In the genomic region with DNA sequence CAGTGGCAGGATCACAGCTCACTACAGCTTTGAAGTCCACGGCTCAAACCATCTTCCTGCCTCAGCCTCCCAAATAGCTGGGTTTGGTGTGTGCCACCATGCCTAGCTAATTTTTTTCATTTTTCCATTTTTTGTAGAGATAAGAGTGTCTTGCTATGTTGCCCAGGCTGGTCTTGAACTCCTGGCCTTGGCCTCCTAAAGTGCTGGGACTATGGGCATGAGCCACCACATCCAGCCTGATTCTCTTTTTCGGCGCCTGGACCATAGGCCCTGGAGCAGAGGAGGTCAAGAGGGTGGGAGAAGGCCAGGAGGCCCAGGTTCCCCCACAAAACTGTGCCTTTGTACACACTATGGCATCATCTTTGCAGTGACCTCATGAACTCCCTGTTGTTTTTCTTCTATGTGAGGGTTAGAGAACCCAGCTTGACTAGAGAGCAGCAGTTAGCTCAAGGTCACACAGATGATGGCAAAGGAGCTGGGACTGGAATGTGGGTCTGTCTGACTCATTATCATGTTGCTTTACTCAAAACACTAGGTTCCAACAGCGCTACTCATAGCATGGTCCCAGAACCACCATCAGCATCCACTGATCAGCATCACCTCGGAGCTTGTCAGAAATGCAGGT, we compare ENCODE assay signal across 19 cellular contexts. TPM values are rescaled to one million over a fixed set of nuclear protein-coding genes. Genes with fewer than 3 reads are reported as not detected.
A peak's percentile ranks its signal among the peaks of the same experiment; 100 is the strongest.
DNase-seq lines count a peak whose midpoint lies in the region; ATAC-seq and TF ChIP-seq lines count a peak whose summit lies in the region.
"Had no signal": no experiment of that assay in that cellular context is flagged by ENCODE, and none has a peak within 500 bp of the region (broad histone marks: within the 10 kb centered on the region; RNA-seq: fewer than 3 reads in every experiment).

No MANE protein-coding gene starts in this region.

- peaks cover 25% of the 10 kb centered on the region for H3K4me1 Mint-ChIP-seq in central memory CD8-positive, alpha-beta T cell
- peaks cover 13 to 30% (median 29%) of the 10 kb centered on the region in 4 donors for H3K4me1 Mint-ChIP-seq in naive thymus-derived CD8-positive, alpha-beta T cell

- no peaks in the 10 kb centered on the region for H3K9me3 ChIP-seq in osteoblast (ENCODE audit: low read depth, low read length)

- no peaks in the 10 kb centered on the region for H3K9me3 Mint-ChIP-seq in central memory CD8-positive, alpha-beta T cell
- H3K9me3 Mint-ChIP-seq in naive thymus-derived CD8-positive, alpha-beta T cell, result no peaks in the 10 kb centered on the region
- H3K9me3 Mint-ChIP-seq: activated naive CD8-positive, alpha-beta T cell treated with anti-CD3 and anti-CD28 coated beads for 36 hours; memory B cell had no signal

- POLR2A ChIA-PET in naive thymus-derived CD8-positive, alpha-beta T cell (lab: Charles Lee), result interaction anchor here (1.1 to 1.6 kb wide), 5 partner anchors 9 to 70 kb away, joined by 3 to 5 read pairs (median 3); a partner anchor contains a TSS

- H3K4me3 ChIP-seq in osteoblast (ENCODE audit: insufficient read depth, low read length) (no peak overlapping the region), coronary artery (no peak overlapping the region)

- TF ChIP-seq CTCF in osteoblast (IDR thresholded peaks at IDR 0.05; ENCODE audit: extremely low read depth, low read depth, low read length) (no peak), coronary artery (IDR thresholded peaks at IDR 0.05) (no peak)

- H3K4me3 Mint-ChIP-seq in central memory CD8-positive, alpha-beta T cell, result no peak overlapping the region
- no peak overlapping the region for H3K4me3 Mint-ChIP-seq in naive thymus-derived CD8-positive, alpha-beta T cell
- H3K4me3 Mint-ChIP-seq: activated naive CD8-positive, alpha-beta T cell treated with anti-CD3 and anti-CD28 coated beads for 36 hours; CD4-positive, alpha-beta memory T cell; memory B cell had no signal

- H3K27ac Mint-ChIP-seq in central memory CD8-positive, alpha-beta T cell (ENCODE audit: low read depth), result peak overlapping the region; percentile 66
- H3K27ac Mint-ChIP-seq in naive thymus-derived CD8-positive, alpha-beta T cell, result peak overlapping the region in 5 of 10 donors; percentile 31 to 91 (median 46)

- H2AFZ ChIP-seq in osteoblast (ENCODE audit: low read length), result no peak overlapping the region

- no peak for ATAC-seq in central memory CD8-positive, alpha-beta T cell (replicated peaks; ENCODE audit: extremely low read depth, poor library complexity, severe bottlenecking)
- ATAC-seq in HG03565 (IDR thresholded peaks at IDR 0.05; ENCODE audit: unreplicated experiment), result no peak
- ATAC-seq in naive thymus-derived CD8-positive, alpha-beta T cell, result no peak
- ATAC-seq: activated CD4-positive, CD25-positive, alpha-beta regulatory T cell treated with anti-CD3 and anti-CD28 coated beads, Interleukin-2, amount 50 U/mL, for 24 hours had no signal

- no peak overlapping the region for H3K4me2 ChIP-seq in osteoblast (ENCODE audit: insufficient read depth, low read length)

- H3K27me3 Mint-ChIP-seq in central memory CD8-positive, alpha-beta T cell, result no peaks in the 10 kb centered on the region
- no peaks in the 10 kb centered on the region for H3K27me3 Mint-ChIP-seq in naive thymus-derived CD8-positive, alpha-beta T cell
- H3K27me3 Mint-ChIP-seq: activated naive CD8-positive, alpha-beta T cell treated with anti-CD3 and anti-CD28 coated beads for 36 hours; CD4-positive, alpha-beta memory T cell; memory B cell had no signal

- H3K4me1 ChIP-seq in osteoblast (ENCODE audit: insufficient read depth, low read length), result no peaks in the 10 kb centered on the region

- H4K20me1 ChIP-seq in osteoblast (ENCODE audit: insufficient read depth, low read length), result no peaks in the 10 kb centered on the region

- no peak overlapping the region for H3K27ac ChIP-seq in osteoblast (ENCODE audit: low read depth, low read length)
- H3K27ac ChIP-seq in coronary artery, result no peak overlapping the region

- H3K27me3 ChIP-seq in osteoblast (ENCODE audit: insufficient read depth, low read length), result peaks cover 3% of the 10 kb centered on the region

- no peaks in the 10 kb centered on the region for H3K36me3 ChIP-seq in osteoblast (ENCODE audit: insufficient read depth, low read length)

- peaks cover 3% of the 10 kb centered on the region for H3K36me3 Mint-ChIP-seq in central memory CD8-positive, alpha-beta T cell (ENCODE audit: insufficient read depth)
- H3K36me3 Mint-ChIP-seq in naive thymus-derived CD8-positive, alpha-beta T cell, result no peaks in the 10 kb centered on the region
- H3K36me3 Mint-ChIP-seq: activated naive CD8-positive, alpha-beta T cell treated with anti-CD3 and anti-CD28 coated beads for 36 hours; CD4-positive, alpha-beta memory T cell; memory B cell had no signal

- H3K79me2 ChIP-seq in osteoblast (ENCODE audit: insufficient read depth, low read length), result no peaks in the 10 kb centered on the region

- peak; percentile 75 for DNase-seq in EH (ENCODE audit: low read depth)
- DNase-seq in LHCN-M2 (ENCODE audit: low read depth), result peak; percentile 36
- DNase-seq in central memory CD8-positive, alpha-beta T cell (ENCODE audit: low spot score in 2 of 2), result no peak
- DNase-seq in osteoblast (ENCODE audit: insufficient read length, low spot score, missing footprints), result peak; percentile 94
- DNase-seq in ecto neural progenitor cell (ENCODE audit: low spot score), result no peak
- DNase-seq in naive thymus-derived CD8-positive, alpha-beta T cell, result no peak
- no peak for DNase-seq in coronary artery (ENCODE audit: low spot score)
- DNase-seq: activated naive CD8-positive, alpha-beta T cell treated with anti-CD3 and anti-CD28 coated beads for 36 hours; CD4-positive, alpha-beta memory T cell; central memory CD4-positive, alpha-beta T cell; DND-41; GOT3; RPMI8226; T-helper 1 cell had no signal

RNA-seq across cellular contexts. Expression of a gene that starts 16.3 kb away (rescaled TPM):
- total RNA-seq in LHCN-M2 (2014; rRNA removed), result 0.06 TPM in 1 of 2 replicates, not detected in the other
- not detected for polyA plus RNA-seq in LHCN-M2 (2012)
- total RNA-seq in osteoblast, result under 0.01 TPM in 1 of 2 replicates, not detected in the other
- under 1 TPM; 0.05 to 0.22 TPM for total RNA-seq in naive thymus-derived CD8-positive, alpha-beta T cell
- polyA plus RNA-seq in naive thymus-derived CD8-positive, alpha-beta T cell, result not detected
- total RNA-seq: glomerular endothelial cell had no signal
- polyA plus RNA-seq: CD4-positive, alpha-beta memory T cell; keratinocyte had no signal

RNA-seq across cellular contexts. Expression of a gene that starts 24.3 kb away (rescaled TPM):
- total RNA-seq in LHCN-M2 (2014; rRNA removed) (not detected in 2 replicates), osteoblast (0.36 and 0.59 TPM in 2 replicates)
- polyA plus RNA-seq in LHCN-M2 (2012), result 0.07 TPM
- total RNA-seq in naive thymus-derived CD8-positive, alpha-beta T cell, result 10 to 100 TPM; 40.0 to 42.8 TPM
- 10 to 100 TPM; 14.5 to 21.9 (median 21.3) TPM for polyA plus RNA-seq in naive thymus-derived CD8-positive, alpha-beta T cell

RNA-seq across cellular contexts. Expression of a gene that starts 37.8 kb away (rescaled TPM):
- total RNA-seq in LHCN-M2 (2014; rRNA removed) (not detected in 2 replicates), osteoblast (not detected in 2 replicates)
- polyA plus RNA-seq in LHCN-M2 (2012), result not detected
- total RNA-seq in naive thymus-derived CD8-positive, alpha-beta T cell, result not detected
- not detected for polyA plus RNA-seq in naive thymus-derived CD8-positive, alpha-beta T cell
- total RNA-seq: activated naive CD8-positive, alpha-beta T cell treated with anti-CD3 and anti-CD28 coated beads for 36 hours; CD4-positive, alpha-beta memory T cell; glomerular endothelial cell had no signal
- polyA plus RNA-seq: CD4-positive, alpha-beta memory T cell; keratinocyte had no signal

RNA-seq across cellular contexts. Expression of a gene that starts 41.7 kb away (rescaled TPM):
- 0.13 TPM in 1 of 2 replicates, not detected in the other for total RNA-seq in LHCN-M2 (2014; rRNA removed)
- 0.05 TPM for polyA plus RNA-seq in LHCN-M2 (2012)
- 0.36 and 0.88 TPM in 2 replicates for total RNA-seq in osteoblast
- under 1 TPM in 1 of 2 experiments, not detected in 1; 0.30 TPM for total RNA-seq in naive thymus-derived CD8-positive, alpha-beta T cell
- polyA plus RNA-seq in naive thymus-derived CD8-positive, alpha-beta T cell, result 1 to 10 TPM; 3.4 to 4.6 (median 3.7) TPM

RNA-seq across cellular contexts. Expression of a gene that starts 45.4 kb away (rescaled TPM):
- total RNA-seq in LHCN-M2 (2014; rRNA removed), result not detected in 2 replicates
- polyA plus RNA-seq in LHCN-M2 (2012), result not detected
- total RNA-seq in osteoblast, result not detected in 2 replicates
- not detected for total RNA-seq in naive thymus-derived CD8-positive, alpha-beta T cell
- polyA plus RNA-seq in naive thymus-derived CD8-positive, alpha-beta T cell, result not detected
- total RNA-seq: activated naive CD8-positive, alpha-beta T cell treated with anti-CD3 and anti-CD28 coated beads for 36 hours; CD4-positive, alpha-beta memory T cell; glomerular endothelial cell had no signal
- polyA plus RNA-seq: CD4-positive, alpha-beta memory T cell; keratinocyte had no signal

Comparison
In these comparisons a context has a peak if more than half of its experiments do, and no peak if none do; other contexts are left out.
1. DNase-seq: peak in EH (single experiment), LHCN-M2 (single experiment) and osteoblast (single experiment); none in central memory CD8-positive, alpha-beta T cell (0 of 2), ecto neural progenitor cell (single experiment), naive thymus-derived CD8-positive, alpha-beta T cell (0 of 10) and coronary artery (single experiment).
2. RNA of a gene that starts 24.3 kb away (total RNA-seq): 40.0 to 42.8 TPM in naive thymus-derived CD8-positive, alpha-beta T cell; 0.36 to 0.59 TPM in osteoblast and not detected in LHCN-M2; every median in the first group is over 10 times any median in the second.